Comparison of ENCODE assay signal across 26 cellular contexts in the genomic region with DNA sequence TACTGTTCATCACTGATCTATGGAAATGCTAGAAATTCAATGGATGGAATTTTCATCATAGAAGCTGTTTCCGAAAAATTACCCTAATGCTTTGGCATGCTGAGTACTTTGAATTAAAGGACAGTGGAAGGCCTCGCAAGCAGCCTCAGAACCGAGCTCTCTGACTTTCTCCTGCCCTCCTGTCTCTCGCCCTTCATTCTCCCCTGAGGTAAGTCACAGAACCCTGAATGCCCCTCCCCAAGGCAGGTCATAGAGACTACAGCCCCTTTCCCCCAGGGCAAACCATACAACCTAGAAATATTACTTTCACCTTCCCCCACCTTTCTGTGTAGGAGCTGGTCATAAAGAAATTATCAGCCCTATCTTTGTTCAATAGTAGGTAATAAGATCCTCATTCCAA.
DNase-seq lines count a peak whose midpoint lies in the region; FAIRE-seq and TF ChIP-seq lines count a peak whose summit lies in the region.
"Had no signal": no experiment of that assay in that cellular context is flagged by ENCODE, and none has a peak within 500 bp of the region (broad histone marks: within the 10 kb centered on the region; RNA-seq: fewer than 3 reads in every experiment).

No MANE protein-coding gene starts in this region.

- 71 to 74% methylated on average over 4 of the region's 4 CpGs for WGBS in ectodermal cell, 2 experiments

- no peak overlapping the region for H2AFZ ChIP-seq in MM.1S (ENCODE audit: low read length)

- no peaks in the 10 kb centered on the region for H3K9me3 ChIP-seq in ectodermal cell (ENCODE audit: control insufficient read depth, low read length)
- no peaks in the 10 kb centered on the region for H3K9me3 ChIP-seq in MM.1S (replicated peaks; ENCODE audit: insufficient read depth, low read length)
- H3K9me3 ChIP-seq: BE2C had no signal

- H4K20me1 ChIP-seq in MM.1S (ENCODE audit: insufficient read depth, low read length) = no peaks in the 10 kb centered on the region

- H3K9me3 Mint-ChIP-seq in mesothelial cell of epicardium (no peaks in the 10 kb centered on the region), type B pancreatic cell (no peaks in the 10 kb centered on the region)
- H3K9me3 Mint-ChIP-seq: CD4-positive, CD25-positive, alpha-beta regulatory T cell; CD8-positive, alpha-beta memory T cell; HFFc6 had no signal

- TF ChIP-seq CTCF in mesothelial cell of epicardium (IDR thresholded peaks at IDR 0.05; ENCODE audit: unreplicated experiment) (no peak), type B pancreatic cell (conservative IDR thresholded peaks at IDR 0.05) (no peak), MM.1S (IDR thresholded peaks at IDR 0.05; ENCODE audit: low read length) (no peak)

- H3K4me2 ChIP-seq in MM.1S (ENCODE audit: low read depth, low read length) = no peak overlapping the region

- peaks cover 27% of the 10 kb centered on the region for H3K4me1 Mint-ChIP-seq in mesothelial cell of epicardium
- H3K4me1 Mint-ChIP-seq in type B pancreatic cell (ENCODE audit: unreplicated experiment) = peaks cover 23% of the 10 kb centered on the region

- H3K27me3 Mint-ChIP-seq in mesothelial cell of epicardium (ENCODE audit: low read depth) (no peaks in the 10 kb centered on the region), type B pancreatic cell (no peaks in the 10 kb centered on the region)
- H3K27me3 Mint-ChIP-seq: CD4-positive, CD25-positive, alpha-beta regulatory T cell had no signal

- no peak overlapping the region for H3K4me3 Mint-ChIP-seq in mesothelial cell of epicardium
- H3K4me3 Mint-ChIP-seq in type B pancreatic cell = no peak overlapping the region
- H3K4me3 Mint-ChIP-seq: CD4-positive, CD25-positive, alpha-beta regulatory T cell; CD8-positive, alpha-beta memory T cell; HFFc6 had no signal

- H3F3A ChIP-seq in MM.1S (ENCODE audit: insufficient read depth, low read length) = peaks cover 7% of the 10 kb centered on the region

- H3K27me3 ChIP-seq in ectodermal cell (ENCODE audit: control insufficient read depth, insufficient read depth, low read length, poor library complexity, severe bottlenecking) = no peaks in the 10 kb centered on the region
- no peaks in the 10 kb centered on the region for H3K27me3 ChIP-seq in MM.1S (replicated peaks; ENCODE audit: insufficient read depth, low read length)
- H3K27me3 ChIP-seq: BE2C had no signal

- H3K27ac ChIP-seq in ectodermal cell (ENCODE audit: insufficient read depth, low read depth, low read length, poor library complexity, severe bottlenecking) = peak overlapping the region; percentile 17
- H3K27ac ChIP-seq in MM.1S (ENCODE audit: low read length) = no peak overlapping the region
- H3K27ac ChIP-seq: HL-60 had no signal

- DNase-seq in SK-N-DZ (ENCODE audit: low spot score) (peak; percentile 61), mesothelial cell of epicardium (ENCODE audit: low spot score in 2 of 2, unreplicated experiment in 2 of 2) (no peak), type B pancreatic cell (ENCODE audit: extremely low spot score, unreplicated experiment) (no peak), RCC 7860 (ENCODE audit: low spot score) (no peak), NCI-H774 (lab: John Stamatoyannopoulos, UW) (no peak), MM.1S (no peak)
- DNase-seq: ACHN; C1 segment of cervical spinal cord; CD4-positive, CD25-positive, alpha-beta regulatory T cell; CD8-positive, alpha-beta memory T cell; COR-L47; DMS 273 treated with DMSO at 0.1 percent for 48 hours; DMS53; DND-41; EL; GOT3; H7; HFFc6; IMR-90 had no signal

- H3K4me3 ChIP-seq in ectodermal cell (ENCODE audit: insufficient read depth, low read depth, low read length) = no peak overlapping the region
- no peak overlapping the region for H3K4me3 ChIP-seq in MM.1S (ENCODE audit: low read length)

- H3K27ac Mint-ChIP-seq in mesothelial cell of epicardium (peak overlapping the region; percentile 82), type B pancreatic cell (peak overlapping the region; percentile 25)
- H3K27ac Mint-ChIP-seq: HFFc6 had no signal

- no peaks in the 10 kb centered on the region for H3K79me2 ChIP-seq in MM.1S (ENCODE audit: low read length)

- no peaks in the 10 kb centered on the region for H3K36me3 Mint-ChIP-seq in mesothelial cell of epicardium
- H3K36me3 Mint-ChIP-seq in type B pancreatic cell = no peaks in the 10 kb centered on the region
- H3K36me3 Mint-ChIP-seq: CD4-positive, CD25-positive, alpha-beta regulatory T cell had no signal

- H3K4me1 ChIP-seq in ectodermal cell (ENCODE audit: control insufficient read depth, insufficient read depth, low read length) = peaks cover 5% of the 10 kb centered on the region
- H3K4me1 ChIP-seq in MM.1S (ENCODE audit: low read length) = peaks cover 14% of the 10 kb centered on the region

- H3K9me2 ChIP-seq in MM.1S (replicated peaks; ENCODE audit: insufficient read depth, low read length) = no peaks in the 10 kb centered on the region

- FAIRE-seq in RCC 7860 (lab: Jason Lieb, UNC) = no peak
- FAIRE-seq: A204.1, G401.6, GM12891, GM18507 had no signal

- no peaks in the 10 kb centered on the region for H3K36me3 ChIP-seq in ectodermal cell (ENCODE audit: control insufficient read depth, insufficient read depth, low read length)
- H3K36me3 ChIP-seq in MM.1S (replicated peaks; ENCODE audit: insufficient read depth, low read length) = no peaks in the 10 kb centered on the region
- H3K36me3 ChIP-seq: BE2C had no signal

- H3K9ac ChIP-seq in MM.1S (ENCODE audit: low read length) = no peak overlapping the region
